In the genomic region with DNA sequence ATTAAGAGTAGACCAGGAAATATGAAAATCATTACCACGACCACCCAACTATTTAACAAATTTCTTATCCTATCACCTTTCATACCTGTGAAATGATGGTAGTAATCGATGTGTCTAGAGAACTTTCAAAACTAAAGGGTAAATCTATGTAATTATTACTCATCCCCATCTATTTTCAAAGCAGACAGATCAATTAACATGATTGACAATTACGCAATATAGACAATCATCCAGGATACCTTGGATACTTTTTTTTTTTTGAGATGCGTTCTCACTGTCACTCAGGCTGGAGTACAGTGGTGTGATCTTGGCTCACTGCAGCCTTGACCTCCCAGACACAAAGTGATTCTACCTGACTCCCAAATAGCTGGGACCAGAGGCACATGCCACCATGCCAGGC, we compare ENCODE assay signal across 33 cellular contexts.
"Had no signal": no experiment of that assay in that cellular context is flagged by ENCODE, and none has a peak within 500 bp of the region (broad histone marks: within the 10 kb centered on the region; RNA-seq: fewer than 3 reads in every experiment).

No MANE protein-coding gene starts in this region.

- ATAC-seq: activated CD8-positive, alpha-beta T cell treated with anti-CD3 and anti-CD28 coated beads for 36 hours; activated naive CD4-positive, alpha-beta T cell treated with anti-CD3 and anti-CD28 coated beads, Interleukin-2, amount 50 U/mL, for 72 hours; activated T-cell treated with anti-CD3 and anti-CD28 coated beads, Interleukin-2, amount 50 U/mL, for 4 hours; activated T-cell treated with anti-CD3 and anti-CD28 coated beads, Interleukin-2, amount 50 U/mL, for 72 hours; activated T-helper 17 cell treated with anti-CD3 and anti-CD28 coated beads, Interleukin-2, amount 50 U/mL, for 72 hours; body of pancreas had no signal

- H3K36me3 ChIP-seq: adrenal gland, brain microvascular endothelial cell, breast epithelium had no signal

- H3K27ac ChIP-seq: adrenal gland, body of pancreas, brain microvascular endothelial cell, breast epithelium, VCaP had no signal

- H3K27me3 ChIP-seq: adrenal gland, body of pancreas, brain microvascular endothelial cell, breast epithelium had no signal

- DNase-seq: activated B cell treated with CpG ODN at 0.5 μM for 24 hours; activated CD4-positive, alpha-beta memory T cell treated with anti-CD3 and anti-CD28 coated beads for 36 hours; activated CD4-positive, alpha-beta T cell treated with anti-CD3 and anti-CD28 coated beads for 4 hours; activated CD4-positive, alpha-beta T cell treated with anti-CD3 and anti-CD28 coated beads, Interleukin-2, amount 10 ng/mL, durations not matched to agents 24 days and 14 days; activated CD4-positive, alpha-beta T cell treated with anti-CD3 and anti-CD28 coated beads, Interleukin-2, amount 50 U/mL, for 1 hour; activated CD4-positive, alpha-beta T cell treated with anti-CD3 and anti-CD28 coated beads, Interleukin-2, amount 50 U/mL, for 4 hours; activated CD4-positive, CD25-positive, alpha-beta regulatory T cell treated with anti-CD3 and anti-CD28 coated beads, Interleukin-2, amount 50 U/mL, for 72 hours; activated CD8-positive, alpha-beta memory T cell treated with anti-CD3 and anti-CD28 coated beads, Interleukin-2, amount 50 U/mL, for 4 hours; activated CD8-positive, alpha-beta T cell treated with anti-CD3 and anti-CD28 coated beads for 36 hours; activated effector memory CD4-positive, alpha-beta T cell treated with anti-CD3 and anti-CD28 coated beads, Interleukin-2, amount 50 U/mL, for 16 hours; activated gamma-delta T cell treated with Interleukin-2 at 50 U/mL for 16 hours; activated naive CD4-positive, alpha-beta T cell; activated naive CD4-positive, alpha-beta T cell treated with anti-CD3 and anti-CD28 coated beads for 36 hours; activated naive CD4-positive, alpha-beta T cell treated with anti-CD3 and anti-CD28 coated beads, Interleukin-2, amount 50 U/mL, for 16 hours; activated naive CD8-positive, alpha-beta T cell treated with anti-CD3 and anti-CD28 coated beads for 36 hours; activated T-cell treated with anti-CD3 and anti-CD28 coated beads for 4 hours; activated T-cell treated with anti-CD3 and anti-CD28 coated beads, Interleukin-2, amount 50 U/mL, for 1 hour; activated T-cell treated with anti-CD3 and anti-CD28 coated beads, Interleukin-2, amount 50 U/mL, for 4 hours; activated T-cell treated with anti-CD3 and anti-CD28 coated beads, Interleukin-2, amount 50 U/mL, for 72 hours; adrenal gland; amniotic stem cell; aorta; body of pancreas; brain microvascular endothelial cell; central memory CD4-positive, alpha-beta T cell; T-helper 2 cell; T-helper 9 cell had no signal

- FAIRE-seq: astrocyte, TTC549 had no signal

- H3K4me3 ChIP-seq: adrenal gland, body of pancreas, breast epithelium had no signal

- H3K4me1 ChIP-seq: breast epithelium had no signal

- H3K9me3 ChIP-seq: adrenal gland, body of pancreas, breast epithelium had no signal
